Comparison of ENCODE assay signal across 8 cellular contexts in genomic region chr20:58888103-58888502, GRCh38. TPM values are rescaled to one million over a fixed set of nuclear protein-coding genes. Genes with fewer than 3 reads are reported as not detected.
DNase-seq lines count a peak whose midpoint lies in the region; ATAC-seq and TF ChIP-seq lines count a peak whose summit lies in the region.

No MANE protein-coding gene starts in this region.

- peaks cover 0 to 7% of the 10 kb centered on the region in 2 donors for H3K4me1 ChIP-seq in right atrium auricular region
- peaks cover 0 to under 1% of the 10 kb centered on the region in 2 donors for H3K4me1 ChIP-seq in mucosa of rectum (ENCODE audit: control insufficient read depth in 2 of 2, insufficient read depth in 2 of 2, low read length in 2 of 2)
- H3K4me1 ChIP-seq in aorta (ENCODE audit: control insufficient read depth in 1 of 2, insufficient read depth in 2 of 2, low read length in 2 of 2) = no peaks in the 10 kb centered on the region

- H3K27me3 ChIP-seq in right atrium auricular region = no peaks in the 10 kb centered on the region
- H3K27me3 ChIP-seq in mucosa of rectum (ENCODE audit: control insufficient read depth in 2 of 2, insufficient read depth in 2 of 2, low read length in 2 of 2) = no peaks in the 10 kb centered on the region
- peaks cover 0 to 1% of the 10 kb centered on the region in 2 donors for H3K27me3 ChIP-seq in aorta (ENCODE audit: control insufficient read depth in 1 of 2, insufficient read depth in 2 of 2, low read length in 1 of 2)

- intact Hi-C loops in left cardiac atrium (cut with DNase I) = loop anchor here in 1 of 2 donors (10.0 kb wide), 1 partner anchor 157 kb away; the partner anchor contains the start of gene PRELID3B
- intact Hi-C loops in aorta (cut with DNase I) = loop anchor here (5.0 to 10.0 kb wide), 2 partner anchors 99 to 267 kb away; no protein-coding TSS in a partner anchor

- ATAC-seq in left cardiac atrium = no peak
- no peak for ATAC-seq in aorta (ENCODE audit: low FRiP score)
- no peak for ATAC-seq in GM21390 (IDR thresholded peaks at IDR 0.05; ENCODE audit: unreplicated experiment)

- H3K9me3 ChIP-seq in right atrium auricular region (no peaks in the 10 kb centered on the region), mucosa of rectum (ENCODE audit: control insufficient read depth in 2 of 2, low read length in 2 of 2) (no peaks in the 10 kb centered on the region), aorta (ENCODE audit: control insufficient read depth, low read length) (no peaks in the 10 kb centered on the region)

- H3K27ac ChIP-seq in right atrium auricular region (peak overlapping the region; percentile 73 to 99), mucosa of rectum (ENCODE audit: low read depth in 2 of 2, low read length in 2 of 2) (peak overlapping the region; percentile 34 to 63), aorta (ENCODE audit: low read depth in 1 of 2, low read length in 2 of 2) (no peak overlapping the region)

- no peak for TF ChIP-seq CTCF in right atrium auricular region (IDR thresholded peaks at IDR 0.05)
- no peak for TF ChIP-seq CTCF in cardiac fibroblast (IDR thresholded peaks at IDR 0.05; ENCODE audit: low read depth, low read length)

- H3K36me3 ChIP-seq in right atrium auricular region (no peaks in the 10 kb centered on the region), mucosa of rectum (ENCODE audit: control insufficient read depth in 2 of 2, insufficient read depth in 2 of 2, low read length in 2 of 2) (no peaks in the 10 kb centered on the region), aorta (ENCODE audit: control insufficient read depth in 1 of 2, insufficient read depth in 2 of 2, low read length in 1 of 2) (no peaks in the 10 kb centered on the region)

- in situ Hi-C loops in KBM-7 (cut with MboI; ENCODE audit: low pct_unique_long_range_greater_than_20kb, low sequenced_read_pairs) = no loop called here

- DNase-seq in right atrium auricular region (ENCODE audit: low spot score) = no peak
- DNase-seq in left cardiac atrium = no peak
- DNase-seq in cardiac fibroblast (ENCODE audit: low read depth in 2 of 2) = no peak
- no peak for DNase-seq in aorta
- no peak for DNase-seq in KBM-7
- DNase-seq in cerebellum (ENCODE audit: low spot score) = no peak

- H3K4me3 ChIP-seq in right atrium auricular region (peak overlapping the region; percentile 87 to 92), cardiac fibroblast (replicated peaks in 1 of 2; ENCODE audit: low read depth in 2 of 2, low read length in 2 of 2) (peak overlapping the region; percentile 80 to 81), mucosa of rectum (ENCODE audit: low read length in 2 of 2) (peak overlapping the region; percentile 75 to 77), aorta (ENCODE audit: low read length in 2 of 2) (peak overlapping the region; percentile 5 to 43)

- whole genome bisulfite sequencing in aorta, 2 donors = 54 to 59% methylated on average over 12 of the region's 12 CpGs

- peak overlapping the region; percentile 73 to 74 for H3K9ac ChIP-seq in mucosa of rectum (ENCODE audit: low read depth in 1 of 2, low read length in 2 of 2)

RNA-seq across cellular contexts. Expression of gene GNAS, which starts 35.6 kb away (rescaled TPM):
- total RNA-seq in right atrium auricular region (1,000 to 10,000 TPM; 1,032 to 1,202 TPM), left cardiac atrium (1,000 to 10,000 TPM; 1,020 to 1,609 TPM), aorta (100 to 1,000 TPM; 838 to 881 TPM), cerebellum (376 TPM)
- polyA plus RNA-seq in aorta = 1,000 to 10,000 TPM in 1 of 2 donors, 100 to 1,000 TPM in 1; 934 to 1,060 TPM

RNA-seq across cellular contexts. Expression of gene GNAS-AS1, which starts 37.4 kb away (rescaled TPM):
- total RNA-seq in right atrium auricular region = not detected
- under 1 TPM; 0.37 to 0.80 TPM for total RNA-seq in left cardiac atrium
- total RNA-seq in aorta = 1 to 10 TPM; 1.2 to 1.7 TPM
- 1 to 10 TPM in 1 of 2 donors, not detected in 1; 1.0 TPM for polyA plus RNA-seq in aorta
- total RNA-seq in cerebellum = 2.0 TPM

Comparison
In these comparisons a context has a peak if more than half of its experiments do, and no peak if none do; other contexts are left out.
1. H3K27ac ChIP-seq: peak in right atrium auricular region (2 of 2) and mucosa of rectum (2 of 2); none in aorta (0 of 2).
2. H3K4me3 ChIP-seq: peak in every context shown above with its lines; median percentile 90 in right atrium auricular region; 80 in cardiac fibroblast; 76 in mucosa of rectum; 24 in aorta.